13 cellular contexts compared by ENCODE assay signal in genomic region chr2:60957643-60958042, GRCh38. TPM values are rescaled to one million over a fixed set of nuclear protein-coding genes. Genes with fewer than 3 reads are reported as not detected.
A peak's percentile ranks its signal among the peaks of the same experiment; 100 is the strongest.
DNase-seq lines count a peak whose midpoint lies in the region; ATAC-seq and TF ChIP-seq lines count a peak whose summit lies in the region.
"Had no signal": no experiment of that assay in that cellular context is flagged by ENCODE, and none has a peak within 500 bp of the region (broad histone marks: within the 10 kb centered on the region; RNA-seq: fewer than 3 reads in every experiment).

No MANE protein-coding gene starts in this region.

- H3K4me3 Mint-ChIP-seq in stimulated activated naive B cell treated with anti-CD40 and anti-IgM and Interleukin-4, amounts not matched to agents 10 μg/mL and 1 μg/mL and 100 μg/mL, for 72 hours: peak overlapping the region in 1 of 2 donors; percentile 11
- H3K4me3 Mint-ChIP-seq in HFFc6: no peak overlapping the region
- H3K4me3 Mint-ChIP-seq: naive thymus-derived CD8-positive, alpha-beta T cell had no signal

- H3K27me3 ChIP-seq in colonic mucosa: no peaks in the 10 kb centered on the region
- no peaks in the 10 kb centered on the region for H3K27me3 ChIP-seq in right lobe of liver
- H3K27me3 ChIP-seq: gastroesophageal sphincter had no signal

- peak overlapping the region; percentile 4 for H3K27ac ChIP-seq in colonic mucosa
- no peak overlapping the region for H3K27ac ChIP-seq in right lobe of liver
- H3K27ac ChIP-seq: gastroesophageal sphincter had no signal

- peaks cover 32 to 46% of the 10 kb centered on the region in 2 donors for H3K36me3 Mint-ChIP-seq in stimulated activated naive B cell treated with anti-CD40 and anti-IgM and Interleukin-4, amounts not matched to agents 10 μg/mL and 1 μg/mL and 100 μg/mL, for 72 hours
- peaks cover 18% of the 10 kb centered on the region for H3K36me3 Mint-ChIP-seq in HFFc6 (ENCODE audit: low read depth)

- peak; percentile 36 for DNase-seq in NCI-H2171 (lab: John Stamatoyannopoulos, UW)
- DNase-seq in colonic mucosa: peak; percentile 79
- DNase-seq in right lobe of liver: no peak
- DNase-seq in stimulated activated naive B cell treated with anti-CD40 and anti-IgM and Interleukin-4, amounts not matched to agents 10 μg/mL and 1 μg/mL and 100 μg/mL, for 72 hours: no peak
- DNase-seq in NCI-H1092 treated with DMSO at 0.1 percent for 48 hours (lab: John Stamatoyannopoulos, UW): no peak
- no peak for DNase-seq in stimulated activated CD4-positive, alpha-beta T cell treated with anti-CD3 and anti-CD28 coated beads, Interleukin-4, amount 100 ng/mL, for 4 hours
- no peak for DNase-seq in HFFc6
- DNase-seq: activated CD4-positive, alpha-beta T cell treated with anti-CD3 and anti-CD28 coated beads for 4 hours; activated naive CD4-positive, alpha-beta T cell; naive thymus-derived CD8-positive, alpha-beta T cell; NCI-H187 treated with DMSO at 0.1 percent for 48 hours; NCI-H774 had no signal

- ATAC-seq in right lobe of liver: peak in 3 of 4 donors; percentile 23 to 49 (median 49)
- ATAC-seq in stimulated activated naive B cell treated with anti-CD40 and anti-IgM and Interleukin-4, amounts not matched to agents 10 μg/mL and 1 μg/mL and 100 μg/mL, for 72 hours (replicated peaks): peak; percentile 25 to 41
- ATAC-seq: gastroesophageal sphincter; naive thymus-derived CD8-positive, alpha-beta T cell had no signal

- WGBS in right lobe of liver (ENCODE audit: insufficient coverage, low coverage, low lambda C conversion rate, missing lambda C conversion rate): no CpG with 5 or more reads among the region's 5 CpGs

- H3K4me1 ChIP-seq in colonic mucosa (no peaks in the 10 kb centered on the region), right lobe of liver (no peaks in the 10 kb centered on the region)
- H3K4me1 ChIP-seq: gastroesophageal sphincter had no signal

- no peaks in the 10 kb centered on the region for H3K9me3 Mint-ChIP-seq in stimulated activated naive B cell treated with anti-CD40 and anti-IgM and Interleukin-4, amounts not matched to agents 10 μg/mL and 1 μg/mL and 100 μg/mL, for 72 hours
- H3K9me3 Mint-ChIP-seq in HFFc6: no peaks in the 10 kb centered on the region
- H3K9me3 Mint-ChIP-seq: naive thymus-derived CD8-positive, alpha-beta T cell had no signal

- intact Hi-C loops in colonic mucosa (cut with DNase I) (no loop called here), right lobe of liver (cut with DNase I) (no loop called here)

- TF ChIP-seq CTCF in colonic mucosa (IDR thresholded peaks at IDR 0.05) (no peak), right lobe of liver (IDR thresholded peaks at IDR 0.05) (no peak), HFFc6 (IDR thresholded peaks at IDR 0.05) (no peak)

- H3K27ac Mint-ChIP-seq in stimulated activated naive B cell treated with anti-CD40 and anti-IgM and Interleukin-4, amounts not matched to agents 10 μg/mL and 1 μg/mL and 100 μg/mL, for 72 hours: peak overlapping the region; percentile 67
- H3K27ac Mint-ChIP-seq in HFFc6: no peak overlapping the region

- TF ChIP-seq POLR2A in right lobe of liver (IDR thresholded peaks at IDR 0.05): no peak

- no peak overlapping the region for H3K4me3 ChIP-seq in colonic mucosa
- no peak overlapping the region for H3K4me3 ChIP-seq in right lobe of liver
- H3K4me3 ChIP-seq: gastroesophageal sphincter had no signal

- H3K4me1 Mint-ChIP-seq in stimulated activated naive B cell treated with anti-CD40 and anti-IgM and Interleukin-4, amounts not matched to agents 10 μg/mL and 1 μg/mL and 100 μg/mL, for 72 hours: peaks cover 3 to 12% of the 10 kb centered on the region in 2 donors
- peaks cover 39% of the 10 kb centered on the region for H3K4me1 Mint-ChIP-seq in HFFc6 (ENCODE audit: low read depth)

- H3K9ac ChIP-seq in colonic mucosa (ENCODE audit: low read depth in 2 of 2, low read length in 2 of 2): no peak overlapping the region

- no peaks in the 10 kb centered on the region for H3K9me3 ChIP-seq in colonic mucosa
- no peaks in the 10 kb centered on the region for H3K9me3 ChIP-seq in right lobe of liver
- H3K9me3 ChIP-seq: gastroesophageal sphincter had no signal

- H3K27me3 Mint-ChIP-seq in stimulated activated naive B cell treated with anti-CD40 and anti-IgM and Interleukin-4, amounts not matched to agents 10 μg/mL and 1 μg/mL and 100 μg/mL, for 72 hours: no peaks in the 10 kb centered on the region
- no peaks in the 10 kb centered on the region for H3K27me3 Mint-ChIP-seq in HFFc6 (ENCODE audit: insufficient read depth)
- H3K27me3 Mint-ChIP-seq: naive thymus-derived CD8-positive, alpha-beta T cell had no signal

- H3K36me3 ChIP-seq in colonic mucosa (no peaks in the 10 kb centered on the region), right lobe of liver (peaks cover 0 to 28% (median 3%) of the 10 kb centered on the region in 4 donors)

RNA-seq across cellular contexts. Expression of gene PEX13, which starts 59.9 kb away (rescaled TPM):
- total RNA-seq in colonic mucosa: 10 to 100 TPM; 31.7 to 44.1 TPM
- total RNA-seq in right lobe of liver: 10 to 100 TPM; 23.0 to 34.3 (median 26.3) TPM
- total RNA-seq in HFFc6 (2021; fragmentation: NEBNext Ultra II Directional; extraction: Animal tissue kit (Norgen Biotek cat#: 25700)): 10 to 100 TPM; 21.2 to 24.1 (median 22.4) TPM

Comparison
In these comparisons a context has a peak if more than half of its experiments do, and no peak if none do; other contexts are left out.
1. DNase-seq: peak in NCI-H2171 (single experiment) and colonic mucosa (single experiment); none in right lobe of liver (0 of 3), stimulated activated naive B cell treated with anti-CD40 and anti-IgM and Interleukin-4, amounts not matched to agents 10 μg/mL and 1 μg/mL and 100 μg/mL, for 72 hours (single experiment), NCI-H1092 treated with DMSO at 0.1 percent for 48 hours (single experiment), stimulated activated CD4-positive, alpha-beta T cell treated with anti-CD3 and anti-CD28 coated beads, Interleukin-4, amount 100 ng/mL, for 4 hours (0 of 2) and HFFc6 (single experiment).